12 cellular contexts compared by ENCODE assay signal in genomic region chr7:104341545-104341944, GRCh38. TPM values are rescaled to one million over a fixed set of nuclear protein-coding genes. Genes with fewer than 3 reads are reported as not detected.
A peak's percentile ranks its signal among the peaks of the same experiment; 100 is the strongest.
DNase-seq lines count a peak whose midpoint lies in the region; ATAC-seq, FAIRE-seq and TF ChIP-seq lines count a peak whose summit lies in the region.
"Had no signal": no experiment of that assay in that cellular context is flagged by ENCODE, and none has a peak within 500 bp of the region (broad histone marks: within the 10 kb centered on the region; RNA-seq: fewer than 3 reads in every experiment).

No MANE protein-coding gene starts in this region.

- H3K27ac Mint-ChIP-seq in activated CD4-positive, alpha-beta memory T cell treated with anti-CD3 and anti-CD28 coated beads, Interleukin-2, amount 10 ng/mL, durations not matched to agents 7 days and 5 days, result no peak overlapping the region

- H3K27me3 Mint-ChIP-seq in activated CD4-positive, alpha-beta memory T cell treated with anti-CD3 and anti-CD28 coated beads, Interleukin-2, amount 10 ng/mL, durations not matched to agents 7 days and 5 days, result no peaks in the 10 kb centered on the region

- H3K36me3 ChIP-seq in Panc1 (ENCODE audit: control insufficient read depth, insufficient read depth, low read length) (no peaks in the 10 kb centered on the region), iPS DF 6.9 (ENCODE audit: control insufficient read depth, insufficient read depth, low read length) (no peaks in the 10 kb centered on the region)
- H3K36me3 ChIP-seq: heart left ventricle, vagina had no signal

- ATAC-seq in Panc1, result no peak
- no peak for ATAC-seq in HG03280 (IDR thresholded peaks at IDR 0.05; ENCODE audit: unreplicated experiment)
- ATAC-seq in HG03039 (IDR thresholded peaks at IDR 0.05; ENCODE audit: unreplicated experiment), result no peak
- ATAC-seq: heart left ventricle had no signal

- intact Hi-C loops in Panc1 (cut with micrococcal nuclease; ENCODE audit: unreplicated experiment), result no loop called here

- in situ Hi-C loops in Panc1 (cut with HindIII; ENCODE audit: low pct_unique_long_range_greater_than_20kb, low sequenced_read_pairs), result no loop called here

- no peak overlapping the region for H3K4me3 ChIP-seq in Jurkat, Clone E6-1 (ENCODE audit: low read length)
- no peak overlapping the region for H3K4me3 ChIP-seq in Panc1 (ENCODE audit: low read depth in 2 of 2, low read length in 2 of 2)
- no peak overlapping the region for H3K4me3 ChIP-seq in iPS DF 6.9 (ENCODE audit: low read length)
- H3K4me3 ChIP-seq: heart left ventricle, vagina had no signal

- H3K4me1 ChIP-seq in Panc1 (ENCODE audit: control insufficient read depth, insufficient read depth, low read length) (no peaks in the 10 kb centered on the region), iPS DF 6.9 (ENCODE audit: control insufficient read depth, insufficient read depth, low read length) (no peaks in the 10 kb centered on the region)
- H3K4me1 ChIP-seq: heart left ventricle, vagina had no signal

- no peaks in the 10 kb centered on the region for H3K36me3 Mint-ChIP-seq in activated CD4-positive, alpha-beta memory T cell treated with anti-CD3 and anti-CD28 coated beads, Interleukin-2, amount 10 ng/mL, durations not matched to agents 7 days and 5 days (ENCODE audit: low read depth)

- no CpG with 5 or more reads among the region's 2 CpGs for WGBS in iPS DF 6.9 (ENCODE audit: insufficient coverage, insufficient read length)

- DNase-seq in ELF-1 (ENCODE audit: low read depth, low spot score), result peak; percentile 58
- peak; percentile 1 for DNase-seq in Jurkat, Clone E6-1 (ENCODE audit: low read depth, low spot score)
- no peak for DNase-seq in Panc1 (ENCODE audit: low read depth, low spot score)
- peak; percentile 43 for DNase-seq in iPS DF 6.9 (ENCODE audit: low read depth, low spot score)
- DNase-seq in activated CD4-positive, alpha-beta memory T cell treated with anti-CD3 and anti-CD28 coated beads, Interleukin-2, amount 10 ng/mL, durations not matched to agents 7 days and 5 days, result no peak
- no peak for DNase-seq in H54 (ENCODE audit: insufficient read length, low spot score)
- DNase-seq: heart left ventricle had no signal

- no peaks in the 10 kb centered on the region for H3K4me1 Mint-ChIP-seq in activated CD4-positive, alpha-beta memory T cell treated with anti-CD3 and anti-CD28 coated beads, Interleukin-2, amount 10 ng/mL, durations not matched to agents 7 days and 5 days

- CTCF ChIA-PET in Panc1 (lab: Charles Lee), result no interaction called here
- CTCF ChIA-PET in activated CD4-positive, alpha-beta memory T cell treated with anti-CD3 and anti-CD28 coated beads, Interleukin-2, amount 10 ng/mL, durations not matched to agents 7 days and 5 days (lab: Charles Lee), result no interaction called here

- POLR2A ChIA-PET in Panc1 (lab: Charles Lee), result no interaction called here
- POLR2A ChIA-PET in activated CD4-positive, alpha-beta memory T cell treated with anti-CD3 and anti-CD28 coated beads, Interleukin-2, amount 10 ng/mL, durations not matched to agents 7 days and 5 days (lab: Charles Lee), result no interaction called here

- H3K27me3 ChIP-seq in Panc1 (ENCODE audit: control insufficient read depth, insufficient read depth, low read length) (no peaks in the 10 kb centered on the region), iPS DF 6.9 (ENCODE audit: control insufficient read depth, insufficient read depth, low read length) (no peaks in the 10 kb centered on the region)
- H3K27me3 ChIP-seq: heart left ventricle, vagina had no signal

- no peaks in the 10 kb centered on the region for H3K9me3 ChIP-seq in Panc1 (ENCODE audit: control insufficient read depth, insufficient read depth, low read depth, low read length)
- no peaks in the 10 kb centered on the region for H3K9me3 ChIP-seq in iPS DF 6.9 (ENCODE audit: control insufficient read depth, insufficient read depth, low read length)
- H3K9me3 ChIP-seq: heart left ventricle, vagina had no signal

- TF ChIP-seq CTCF in Panc1 (IDR thresholded peaks at IDR 0.05), result peak; percentile 43

- no peaks in the 10 kb centered on the region for H3K9me3 Mint-ChIP-seq in activated CD4-positive, alpha-beta memory T cell treated with anti-CD3 and anti-CD28 coated beads, Interleukin-2, amount 10 ng/mL, durations not matched to agents 7 days and 5 days

- no peak overlapping the region for H3K4me3 Mint-ChIP-seq in activated CD4-positive, alpha-beta memory T cell treated with anti-CD3 and anti-CD28 coated beads, Interleukin-2, amount 10 ng/mL, durations not matched to agents 7 days and 5 days

- BruUV-seq in Panc1 (replicated peaks; lab: Mats Ljungman, UMichigan), result no TSS peak

- FAIRE-seq in H54 (lab: Jason Lieb, UNC), result no peak
- FAIRE-seq: bronchial epithelial cell had no signal

- H3K27ac ChIP-seq in Panc1 (ENCODE audit: low read length) (no peak overlapping the region), iPS DF 6.9 (ENCODE audit: low read length) (no peak overlapping the region)
- H3K27ac ChIP-seq: heart left ventricle, RWPE1, vagina had no signal

- no peak for TF ChIP-seq POLR2A in H54 (IDR thresholded peaks at IDR 0.05; ENCODE audit: low read depth, low read length)

RNA-seq across cellular contexts. Expression of gene LHFPL3, which starts 13.1 kb away (rescaled TPM):
- polyA plus RNA-seq in Jurkat, Clone E6-1 (2012; ENCODE audit: insufficient read depth, insufficient read length), result not detected
- not detected for total RNA-seq in Panc1 (2021; ENCODE audit: unreplicated experiment)
- polyA plus RNA-seq in Panc1 (2012; ENCODE audit: insufficient read length), result not detected
- not detected for total RNA-seq in activated CD4-positive, alpha-beta memory T cell treated with anti-CD3 and anti-CD28 coated beads, Interleukin-2, amount 10 ng/mL, durations not matched to agents 7 days and 5 days
- total RNA-seq: bronchial epithelial cell, heart left ventricle, vagina had no signal
- polyA plus RNA-seq: heart left ventricle had no signal

Comparison
In these comparisons a context has a peak if more than half of its experiments do, and no peak if none do; other contexts are left out.
1. DNase-seq: peak in ELF-1 (single experiment), Jurkat, Clone E6-1 (single experiment) and iPS DF 6.9 (single experiment); none in Panc1 (single experiment), activated CD4-positive, alpha-beta memory T cell treated with anti-CD3 and anti-CD28 coated beads, Interleukin-2, amount 10 ng/mL, durations not matched to agents 7 days and 5 days (single experiment) and H54 (single experiment).